In the genomic region with DNA sequence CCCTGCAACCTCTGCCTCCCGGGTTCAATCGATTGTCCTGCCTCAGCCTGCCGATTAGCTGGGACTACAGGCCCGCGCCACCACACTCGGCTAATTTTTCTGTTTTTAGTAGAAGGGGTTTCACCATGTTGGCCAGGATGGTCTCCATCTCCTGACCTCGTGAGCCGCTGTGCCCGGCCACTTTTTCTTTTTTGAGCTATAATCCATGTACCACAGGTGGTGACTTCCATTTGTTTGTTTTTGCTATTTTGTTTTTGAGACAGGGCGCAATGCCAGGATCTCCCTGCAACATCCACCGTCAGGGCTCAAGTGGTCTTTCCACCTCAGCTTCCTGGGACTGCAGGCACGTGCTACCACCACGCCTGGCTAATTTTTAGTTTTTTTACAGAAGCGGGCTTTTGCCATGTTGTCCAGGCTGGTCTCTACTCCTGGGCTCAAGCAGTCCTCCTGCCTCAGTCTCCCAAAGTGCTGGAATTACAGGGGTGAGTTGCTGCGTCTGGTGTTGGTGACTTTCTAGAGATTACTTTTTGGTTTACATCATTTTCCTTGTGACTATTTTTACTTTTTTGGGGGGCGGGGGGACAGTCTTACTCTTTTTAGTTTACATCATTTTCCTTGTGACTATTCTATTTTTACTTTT, we compare ENCODE assay signal across 1 cellular context.
TF ChIP-seq lines count a peak whose summit lies in the region.

No MANE protein-coding gene starts in this region.

TF ChIP-seq in HepG2, 621 proteins besides CTCF, POLR2A, EP300 and RAD21 (continued from another document):
- TF ChIP-seq, protein P1, sequence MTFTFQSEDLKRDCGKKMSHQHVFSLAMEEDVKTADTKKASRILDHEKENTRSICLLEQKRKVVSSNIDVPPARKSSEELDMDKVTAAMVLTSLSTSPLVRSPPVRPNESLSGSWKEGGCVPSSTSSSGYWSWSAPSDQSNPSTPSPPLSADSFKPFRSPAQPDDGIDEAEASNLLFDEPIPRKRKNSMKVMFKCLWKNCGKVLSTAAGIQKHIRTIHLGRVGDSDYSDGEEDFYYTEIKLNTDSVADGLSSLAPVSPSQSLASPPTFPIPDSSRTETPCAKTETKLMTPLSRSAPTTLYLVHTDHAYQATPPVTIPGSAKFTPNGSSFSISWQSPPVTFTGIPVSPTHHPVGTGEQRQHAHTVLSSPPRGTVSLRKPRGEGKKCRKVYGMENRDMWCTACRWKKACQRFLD (CRISPR knock-in tag; IDR thresholded peaks at IDR 0.05; ENCODE audit: borderline replicate concordance), result no peak
- TF ChIP-seq ZNF737 (CRISPR knock-in tag; IDR thresholded peaks at IDR 0.05; ENCODE audit: borderline replicate concordance) (peak; percentile 77; the same call in 1 of the 2 replicates), SP140L (CRISPR knock-in tag; IDR thresholded peaks at IDR 0.05; ENCODE audit: borderline replicate concordance) (no peak), HNF4A (CRISPR knock-in tag; IDR thresholded peaks at IDR 0.05) (no peak), ZNF619 (CRISPR knock-in tag; IDR thresholded peaks at IDR 0.05) (0 out of 2 replicates have a peak, but pooled peaks have one; percentile 38), ZNF530 (CRISPR knock-in tag; IDR thresholded peaks at IDR 0.05; ENCODE audit: low read depth) (no peak), SPEN (CRISPR knock-in tag; IDR thresholded peaks at IDR 0.05; ENCODE audit: low read depth) (peak; percentile 40), KMT2B (CRISPR knock-in tag; IDR thresholded peaks at IDR 0.05) (no peak), ZNF33B (CRISPR knock-in tag; IDR thresholded peaks at IDR 0.05) (no peak), ZNF788 (CRISPR knock-in tag; IDR thresholded peaks at IDR 0.05; ENCODE audit: borderline replicate concordance) (no peak), SIN3B (IDR thresholded peaks at IDR 0.05; ENCODE audit: low read length) (no peak), SIN3A (IDR thresholded peaks at IDR 0.05; ENCODE audit: borderline replicate concordance, low read depth, low read length) (peak; percentile 52; the same call in 1 of the 2 replicates), TSC22D2 (CRISPR knock-in tag; IDR thresholded peaks at IDR 0.05; ENCODE audit: borderline replicate concordance) (peak; percentile 32; the same call in 1 of the 2 replicates), HMGA1 (CRISPR knock-in tag; conservative IDR thresholded peaks at IDR 0.05) (no peak), KMT2A (CRISPR knock-in tag; IDR thresholded peaks at IDR 0.05) (peak; percentile 23; the same call in 1 of the 2 replicates), ZNF235 (CRISPR knock-in tag; IDR thresholded peaks at IDR 0.05; ENCODE audit: borderline replicate concordance) (no peak), POLR2AphosphoS5 (IDR thresholded peaks at IDR 0.05; ENCODE audit: low read depth, low read length) (peak; percentile 46), NONO (IDR thresholded peaks at IDR 0.05) (no peak), NONO (CRISPR knock-in tag; conservative IDR thresholded peaks at IDR 0.05) (0 out of 2 replicates have a peak, but pooled peaks have one; percentile 28), PAF1 (CRISPR knock-in tag; IDR thresholded peaks at IDR 0.05) (no peak), CEBPG (CRISPR knock-in tag; IDR thresholded peaks at IDR 0.05) (0 out of 2 replicates have a peak, but pooled peaks have one; percentile 23), AKAP8 (CRISPR knock-in tag; IDR thresholded peaks at IDR 0.05) (0 out of 2 replicates have a peak, but pooled peaks have one; percentile 40), ZNF879 (CRISPR knock-in tag; IDR thresholded peaks at IDR 0.05) (no peak)
- TF ChIP-seq, protein P2, sequence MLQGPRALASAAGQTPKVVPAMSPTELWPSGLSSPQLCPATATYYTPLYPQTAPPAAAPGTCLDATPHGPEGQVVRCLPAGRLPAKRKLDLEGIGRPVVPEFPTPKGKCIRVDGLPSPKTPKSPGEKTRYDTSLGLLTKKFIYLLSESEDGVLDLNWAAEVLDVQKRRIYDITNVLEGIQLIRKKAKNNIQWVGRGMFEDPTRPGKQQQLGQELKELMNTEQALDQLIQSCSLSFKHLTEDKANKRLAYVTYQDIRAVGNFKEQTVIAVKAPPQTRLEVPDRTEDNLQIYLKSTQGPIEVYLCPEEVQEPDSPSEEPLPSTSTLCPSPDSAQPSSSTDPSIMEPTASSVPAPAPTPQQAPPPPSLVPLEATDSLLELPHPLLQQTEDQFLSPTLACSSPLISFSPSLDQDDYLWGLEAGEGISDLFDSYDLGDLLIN (CRISPR knock-in tag; IDR thresholded peaks at IDR 0.05; ENCODE audit: borderline replicate concordance), result no peak
- TF ChIP-seq, protein P3, sequence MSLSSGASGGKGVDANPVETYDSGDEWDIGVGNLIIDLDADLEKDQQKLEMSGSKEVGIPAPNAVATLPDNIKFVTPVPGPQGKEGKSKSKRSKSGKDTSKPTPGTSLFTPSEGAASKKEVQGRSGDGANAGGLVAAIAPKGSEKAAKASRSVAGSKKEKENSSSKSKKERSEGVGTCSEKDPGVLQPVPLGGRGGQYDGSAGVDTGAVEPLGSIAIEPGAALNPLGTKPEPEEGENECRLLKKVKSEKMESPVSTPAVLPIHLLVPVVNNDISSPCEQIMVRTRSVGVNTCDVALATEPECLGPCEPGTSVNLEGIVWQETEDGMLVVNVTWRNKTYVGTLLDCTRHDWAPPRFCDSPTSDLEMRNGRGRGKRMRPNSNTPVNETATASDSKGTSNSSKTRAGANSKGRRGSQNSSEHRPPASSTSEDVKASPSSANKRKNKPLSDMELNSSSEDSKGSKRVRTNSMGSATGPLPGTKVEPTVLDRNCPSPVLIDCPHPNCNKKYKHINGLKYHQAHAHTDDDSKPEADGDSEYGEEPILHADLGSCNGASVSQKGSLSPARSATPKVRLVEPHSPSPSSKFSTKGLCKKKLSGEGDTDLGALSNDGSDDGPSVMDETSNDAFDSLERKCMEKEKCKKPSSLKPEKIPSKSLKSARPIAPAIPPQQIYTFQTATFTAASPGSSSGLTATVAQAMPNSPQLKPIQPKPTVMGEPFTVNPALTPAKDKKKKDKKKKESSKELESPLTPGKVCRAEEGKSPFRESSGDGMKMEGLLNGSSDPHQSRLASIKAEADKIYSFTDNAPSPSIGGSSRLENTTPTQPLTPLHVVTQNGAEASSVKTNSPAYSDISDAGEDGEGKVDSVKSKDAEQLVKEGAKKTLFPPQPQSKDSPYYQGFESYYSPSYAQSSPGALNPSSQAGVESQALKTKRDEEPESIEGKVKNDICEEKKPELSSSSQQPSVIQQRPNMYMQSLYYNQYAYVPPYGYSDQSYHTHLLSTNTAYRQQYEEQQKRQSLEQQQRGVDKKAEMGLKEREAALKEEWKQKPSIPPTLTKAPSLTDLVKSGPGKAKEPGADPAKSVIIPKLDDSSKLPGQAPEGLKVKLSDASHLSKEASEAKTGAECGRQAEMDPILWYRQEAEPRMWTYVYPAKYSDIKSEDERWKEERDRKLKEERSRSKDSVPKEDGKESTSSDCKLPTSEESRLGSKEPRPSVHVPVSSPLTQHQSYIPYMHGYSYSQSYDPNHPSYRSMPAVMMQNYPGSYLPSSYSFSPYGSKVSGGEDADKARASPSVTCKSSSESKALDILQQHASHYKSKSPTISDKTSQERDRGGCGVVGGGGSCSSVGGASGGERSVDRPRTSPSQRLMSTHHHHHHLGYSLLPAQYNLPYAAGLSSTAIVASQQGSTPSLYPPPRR (CRISPR knock-in tag; IDR thresholded peaks at IDR 0.05; ENCODE audit: borderline replicate concordance), result no peak
- TF ChIP-seq, protein P4, sequence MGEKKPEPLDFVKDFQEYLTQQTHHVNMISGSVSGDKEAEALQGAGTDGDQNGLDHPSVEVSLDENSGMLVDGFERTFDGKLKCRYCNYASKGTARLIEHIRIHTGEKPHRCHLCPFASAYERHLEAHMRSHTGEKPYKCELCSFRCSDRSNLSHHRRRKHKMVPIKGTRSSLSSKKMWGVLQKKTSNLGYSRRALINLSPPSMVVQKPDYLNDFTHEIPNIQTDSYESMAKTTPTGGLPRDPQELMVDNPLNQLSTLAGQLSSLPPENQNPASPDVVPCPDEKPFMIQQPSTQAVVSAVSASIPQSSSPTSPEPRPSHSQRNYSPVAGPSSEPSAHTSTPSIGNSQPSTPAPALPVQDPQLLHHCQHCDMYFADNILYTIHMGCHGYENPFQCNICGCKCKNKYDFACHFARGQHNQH (CRISPR knock-in tag; IDR thresholded peaks at IDR 0.05), result peak; percentile 18; the same call in 1 of the 2 replicates
- TF ChIP-seq, protein P5, sequence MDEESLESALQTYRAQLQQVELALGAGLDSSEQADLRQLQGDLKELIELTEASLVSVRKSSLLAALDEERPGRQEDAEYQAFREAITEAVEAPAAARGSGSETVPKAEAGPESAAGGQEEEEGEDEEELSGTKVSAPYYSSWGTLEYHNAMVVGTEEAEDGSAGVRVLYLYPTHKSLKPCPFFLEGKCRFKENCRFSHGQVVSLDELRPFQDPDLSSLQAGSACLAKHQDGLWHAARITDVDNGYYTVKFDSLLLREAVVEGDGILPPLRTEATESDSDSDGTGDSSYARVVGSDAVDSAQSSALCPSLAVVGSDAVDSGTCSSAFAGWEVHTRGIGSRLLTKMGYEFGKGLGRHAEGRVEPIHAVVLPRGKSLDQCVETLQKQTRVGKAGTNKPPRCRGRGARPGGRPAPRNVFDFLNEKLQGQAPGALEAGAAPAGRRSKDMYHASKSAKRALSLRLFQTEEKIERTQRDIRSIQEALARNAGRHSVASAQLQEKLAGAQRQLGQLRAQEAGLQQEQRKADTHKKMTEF (CRISPR knock-in tag; IDR thresholded peaks at IDR 0.05), result no peak
